Comparison of ENCODE assay signal across 8 cellular contexts in genomic region chr19:40716655-40717324, GRCh38. TPM values are rescaled to one million over a fixed set of nuclear protein-coding genes. Genes with fewer than 3 reads are reported as not detected.
DNase-seq lines count a peak whose midpoint lies in the region; FAIRE-seq and TF ChIP-seq lines count a peak whose summit lies in the region.

Gene COQ8B (minus strand): TSS chr19:40716886. CDS start chr19:40714632, 2,254 bp downstream.
Gene ITPKC (plus strand): TSS chr19:40717112. CDS start chr19:40717136, 24 bp downstream.

- peak within 1 kb of the TSS; percentile 97 for H3K27ac Mint-ChIP-seq in activated naive CD4-positive, alpha-beta T cell treated with anti-CD3 and anti-CD28 coated beads for 36 hours

- peaks cover 19% of the 10 kb centered on the region for H3K79me1 ChIP-seq in neuronal stem cell (ENCODE audit: low read depth, low read length)

- H4K8ac ChIP-seq in neuronal stem cell (ENCODE audit: low read depth, low read length) = no peak within 1 kb of the TSS

- DNase-seq in GM04503 (ENCODE audit: low read depth) (peak; percentile 85), HFF-Myc (ENCODE audit: extremely low read depth, low read depth) (peak; percentile 81), MV-4-11 (lab: John Stamatoyannopoulos, UW) (peak; percentile 96), SJSA1 (ENCODE audit: low read depth in 1 of 2, low spot score in 2 of 2) (peak; percentile 98 to 99), frontal cortex (ENCODE audit: low spot score in 2 of 2) (peak; percentile 99), neuronal stem cell (ENCODE audit: low spot score) (peak; percentile 98)
- DNase-seq in activated naive CD4-positive, alpha-beta T cell treated with anti-CD3 and anti-CD28 coated beads for 36 hours = peak; percentile 100

- H3K4me3 ChIP-seq in HFF-Myc (replicated peaks; ENCODE audit: low read depth, low read length) = peak within 1 kb of the TSS; percentile 69
- H3K4me3 ChIP-seq in SJSA1 = peak within 1 kb of the TSS; percentile 78
- H3K4me3 ChIP-seq in neuronal stem cell (ENCODE audit: low read length in 2 of 2) = peak within 1 kb of the TSS; percentile 66 to 88
- peak within 1 kb of the TSS; percentile 86 to 99 (median 97) for H3K4me3 ChIP-seq in subcutaneous abdominal adipose tissue (ENCODE audit: low read depth in 1 of 5, low read length in 5 of 5)

- H2BK120ac ChIP-seq in neuronal stem cell (ENCODE audit: low read depth, low read length) = peak within 1 kb of the TSS; percentile 6

- intact Hi-C loops in activated naive CD4-positive, alpha-beta T cell treated with anti-CD3 and anti-CD28 coated beads for 36 hours (cut with micrococcal nuclease) = loop anchor here (1.0 to 5.0 kb wide), 10 partner anchors 8 to 636 kb away; partner anchors contain the start of genes ACTMAP, NUMBL, SERTAD1 and TGFB1

- no peak within 1 kb of the TSS for H2BK12ac ChIP-seq in neuronal stem cell (ENCODE audit: low read length)

- H3K36me3 ChIP-seq in SJSA1 = no peaks in the 10 kb centered on the region
- peaks cover 4 to 26% of the 10 kb centered on the region in 2 donors for H3K36me3 ChIP-seq in neuronal stem cell (replicated peaks in 1 of 2; ENCODE audit: control insufficient read depth in 2 of 2, insufficient read depth in 2 of 2, low read length in 2 of 2)
- peaks cover 0 to 9% (median 4%) of the 10 kb centered on the region in 5 donors for H3K36me3 ChIP-seq in subcutaneous abdominal adipose tissue (ENCODE audit: control insufficient read depth in 5 of 5, insufficient read depth in 5 of 5, low read length in 5 of 5)

- no peak within 1 kb of the TSS for H3K14ac ChIP-seq in neuronal stem cell (ENCODE audit: low read length)

- FAIRE-seq in frontal cortex (lab: Jason Lieb, UNC) = no peak

- peak within 1 kb of the TSS; percentile 97 for H3K4me2 ChIP-seq in neuronal stem cell (ENCODE audit: insufficient read depth, low read length, poor library complexity, severe bottlenecking)

- H3K4ac ChIP-seq in neuronal stem cell (ENCODE audit: low read length) = no peak within 1 kb of the TSS

- no peak within 1 kb of the TSS for H4K91ac ChIP-seq in neuronal stem cell (ENCODE audit: low read depth, low read length, poor library complexity)

- no CpG with 5 or more reads among the region's 72 CpGs for WGBS in neuronal stem cell (ENCODE audit: extremely low coverage in 2 of 2, insufficient read length in 2 of 2, insufficient replicate concordance in 1 of 2), 2 donors

- peak within 1 kb of the TSS; percentile 85 for H3K9ac ChIP-seq in neuronal stem cell (ENCODE audit: low read depth, low read length, poor library complexity)
- H3K9ac ChIP-seq in subcutaneous abdominal adipose tissue (ENCODE audit: low read length in 5 of 5) = peak within 1 kb of the TSS; percentile 98 to 100 (median 99)

- H2AK5ac ChIP-seq in neuronal stem cell (ENCODE audit: low read depth, low read length) = peak within 1 kb of the TSS; percentile 59

- H2AFZ ChIP-seq in neuronal stem cell (ENCODE audit: low read length) = peak within 1 kb of the TSS; percentile 91

- H3K4me1 ChIP-seq in SJSA1 (replicated peaks) (peaks cover 37% of the 10 kb centered on the region), neuronal stem cell (ENCODE audit: control insufficient read depth in 2 of 2, insufficient read depth in 1 of 2, low read depth in 1 of 2, low read length in 2 of 2) (peaks cover 21 to 25% of the 10 kb centered on the region in 2 donors), subcutaneous abdominal adipose tissue (ENCODE audit: control insufficient read depth in 5 of 5, insufficient read depth in 5 of 5, low read length in 5 of 5) (peaks cover 21 to 75% (median 69%) of the 10 kb centered on the region in 5 donors)

- H3K18ac ChIP-seq in neuronal stem cell (ENCODE audit: low read length) = peak within 1 kb of the TSS; percentile 93

- H2BK5ac ChIP-seq in neuronal stem cell (ENCODE audit: low read length) = peak within 1 kb of the TSS; percentile 43

- CTCF ChIA-PET in activated naive CD4-positive, alpha-beta T cell treated with anti-CD3 and anti-CD28 coated beads for 36 hours (lab: Charles Lee) = interaction anchor here (0.7 to 2.0 kb wide), 6 partner anchors 39 to 90 kb away, joined by 3 to 5 read pairs (median 3); partner anchors contain the start of genes EGLN2 and RAB4B

- peak within 1 kb of the TSS; percentile 95 for H3K4me3 Mint-ChIP-seq in activated naive CD4-positive, alpha-beta T cell treated with anti-CD3 and anti-CD28 coated beads for 36 hours

- no peaks in the 10 kb centered on the region for H3K27me3 Mint-ChIP-seq in activated naive CD4-positive, alpha-beta T cell treated with anti-CD3 and anti-CD28 coated beads for 36 hours (ENCODE audit: low read depth)

- peaks cover 12% of the 10 kb centered on the region for H3K36me3 Mint-ChIP-seq in activated naive CD4-positive, alpha-beta T cell treated with anti-CD3 and anti-CD28 coated beads for 36 hours (ENCODE audit: low read depth)

- H3K27me3 ChIP-seq in SJSA1 (replicated peaks) (no peaks in the 10 kb centered on the region), neuronal stem cell (ENCODE audit: control insufficient read depth in 3 of 3, insufficient read depth in 3 of 3, low read depth in 1 of 3, low read length in 3 of 3) (no peaks in the 10 kb centered on the region), subcutaneous abdominal adipose tissue (ENCODE audit: control insufficient read depth in 5 of 5, insufficient read depth in 4 of 5, low read length in 5 of 5) (peaks cover 0 to 8% (median 0%) of the 10 kb centered on the region in 5 donors)

- H3K23ac ChIP-seq in neuronal stem cell (ENCODE audit: low read depth, low read length, poor library complexity) = peak within 1 kb of the TSS; percentile 80

- TF ChIP-seq CTCF in HFF-Myc (IDR thresholded peaks at IDR 0.05; ENCODE audit: low read depth, low read length, missing control alignments) = no peak

- H3K9me3 Mint-ChIP-seq in activated naive CD4-positive, alpha-beta T cell treated with anti-CD3 and anti-CD28 coated beads for 36 hours = no peaks in the 10 kb centered on the region

- H3K4me1 Mint-ChIP-seq in activated naive CD4-positive, alpha-beta T cell treated with anti-CD3 and anti-CD28 coated beads for 36 hours (ENCODE audit: low read depth) = peaks cover 54% of the 10 kb centered on the region

- H3K9me3 ChIP-seq in SJSA1 (replicated peaks) (no peaks in the 10 kb centered on the region), neuronal stem cell (replicated peaks in 1 of 2; ENCODE audit: control insufficient read depth in 2 of 2, insufficient read depth in 1 of 2, low read depth in 1 of 2, low read length in 2 of 2) (no peaks in the 10 kb centered on the region), subcutaneous abdominal adipose tissue (ENCODE audit: control insufficient read depth in 5 of 5, low read length in 5 of 5) (no peaks in the 10 kb centered on the region)

- H3K27ac ChIP-seq in SJSA1 (peak within 1 kb of the TSS; percentile 93), neuronal stem cell (replicated peaks; ENCODE audit: low read length) (peak within 1 kb of the TSS; percentile 83), subcutaneous abdominal adipose tissue (ENCODE audit: low read depth, low read length) (peak within 1 kb of the TSS; percentile 99)

- H2BK15ac ChIP-seq in neuronal stem cell (ENCODE audit: low read length) = no peak within 1 kb of the TSS

RNA-seq across cellular contexts. Expression of gene COQ8B, which starts in this region (rescaled TPM):
- 29.2 and 83.7 TPM in 2 replicates for total RNA-seq in SJSA1 (2014; rRNA removed; shearing (Covaris generic))
- total RNA-seq in activated naive CD4-positive, alpha-beta T cell treated with anti-CD3 and anti-CD28 coated beads for 36 hours = 10 to 100 TPM; 19.8 to 21.3 TPM
- 24.5 TPM for total RNA-seq in frontal cortex
- 29.0 TPM for polyA plus RNA-seq in neuronal stem cell (2013, experiment 1 of 2)
- polyA plus RNA-seq in neuronal stem cell (2013, experiment 2 of 2) = 28.4 TPM

RNA-seq across cellular contexts. Expression of gene ITPKC, which starts in this region (rescaled TPM):
- 5.4 and 5.7 TPM in 2 replicates for total RNA-seq in SJSA1 (2014; rRNA removed; shearing (Covaris generic))
- 1 to 10 TPM; 4.4 to 4.7 TPM for total RNA-seq in activated naive CD4-positive, alpha-beta T cell treated with anti-CD3 and anti-CD28 coated beads for 36 hours
- 5.7 TPM for total RNA-seq in frontal cortex
- 4.7 TPM for polyA plus RNA-seq in neuronal stem cell (2013, experiment 1 of 2)
- polyA plus RNA-seq in neuronal stem cell (2013, experiment 2 of 2) = 4.7 TPM

Comparison
In these comparisons a context has a peak if more than half of its experiments do, and no peak if none do; other contexts are left out.
1. Peak in every context shown above with its lines: DNase-seq, H3K4me3 ChIP-seq and H3K27ac ChIP-seq.